Comparison of ENCODE assay signal across 7 cellular contexts in the genomic region with DNA sequence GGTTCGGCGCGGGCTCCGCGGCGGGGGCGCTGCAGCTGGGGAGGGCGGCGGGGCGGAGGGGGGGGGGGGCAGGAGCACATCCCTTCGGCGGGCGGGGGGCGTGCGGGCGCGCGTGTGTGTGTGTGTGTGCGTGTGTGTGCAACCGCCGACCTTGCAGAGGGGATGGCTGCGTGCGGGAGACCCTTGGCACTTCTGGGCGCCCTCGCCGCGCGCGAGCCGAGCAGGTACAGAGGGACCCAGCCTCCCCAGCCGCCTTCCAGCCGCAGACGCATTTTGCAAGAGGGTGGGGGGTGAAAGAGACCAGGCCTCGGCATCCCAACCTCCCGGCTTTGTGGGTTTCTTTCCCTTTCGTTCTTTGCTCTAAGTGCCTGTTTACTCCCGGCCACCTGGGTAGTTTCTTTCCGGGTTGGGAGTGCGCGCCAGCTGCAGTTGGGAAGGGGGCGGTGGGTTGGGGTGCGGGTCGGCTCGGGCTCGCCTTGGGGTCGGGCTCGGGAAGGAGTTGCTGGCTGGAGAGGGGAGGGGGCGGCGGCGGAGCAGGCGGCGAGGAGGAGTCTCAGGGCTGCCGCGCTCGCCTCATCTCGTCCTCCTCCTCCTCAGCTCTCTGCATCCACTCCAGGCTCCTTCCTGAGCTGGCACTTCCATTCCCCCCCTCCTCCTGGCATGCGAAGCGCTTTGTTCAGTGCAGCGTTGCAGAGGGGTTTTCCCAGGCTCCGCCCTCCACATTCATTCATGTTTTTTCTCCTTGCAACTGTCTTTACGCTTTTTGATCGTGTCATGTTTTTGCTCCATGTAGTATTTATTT. TPM values are rescaled to one million over a fixed set of nuclear protein-coding genes. Genes with fewer than 3 reads are reported as not detected.
DNase-seq lines count a peak whose midpoint lies in the region; ATAC-seq and TF ChIP-seq lines count a peak whose summit lies in the region.

No MANE protein-coding gene starts in this region.

- intact Hi-C loops in body of pancreas (cut with DNase I) = no loop called here
- intact Hi-C loops in sigmoid colon (cut with DNase I) = loop anchor here (5.0 to 10.0 kb wide), 2 partner anchors 355 to 918 kb away; partner anchors contain the start of gene SMIM13

- in situ Hi-C loops in GM13977 (cut with MboI; ENCODE audit: low pct_unique_long_range_greater_than_20kb, low sequenced_read_pairs, unreplicated experiment) = no loop called here

- no peak for TF ChIP-seq CTCF in GM13977 (IDR thresholded peaks at IDR 0.05; ENCODE audit: extremely low read depth, insufficient read depth, missing control alignments)
- TF ChIP-seq CTCF in body of pancreas (IDR thresholded peaks at IDR 0.05) = no peak
- TF ChIP-seq CTCF in sigmoid colon (IDR thresholded peaks at IDR 0.05) = no peak

- H3K27ac ChIP-seq in body of pancreas = peak overlapping the region; percentile 96 to 99 (median 98)
- peak overlapping the region; percentile 93 to 99 (median 98) for H3K27ac ChIP-seq in sigmoid colon

- H3K27me3 ChIP-seq in body of pancreas (no peaks in the 10 kb centered on the region), sigmoid colon (no peaks in the 10 kb centered on the region)

- H3K4me3 ChIP-seq in body of pancreas (peak overlapping the region; percentile 26 to 81), iPS-11a (ENCODE audit: low read depth, low read length) (peak overlapping the region; percentile 61), sigmoid colon (peak overlapping the region; percentile 74 to 93 (median 81))

- peak; percentile 8 for ATAC-seq in body of pancreas
- ATAC-seq in HG03520 (IDR thresholded peaks at IDR 0.05; ENCODE audit: unreplicated experiment) = no peak

- TF ChIP-seq EP300 in sigmoid colon (IDR thresholded peaks at IDR 0.05) = no peak

- H3K9me3 ChIP-seq in body of pancreas (no peaks in the 10 kb centered on the region), sigmoid colon (no peaks in the 10 kb centered on the region)

- peaks cover 0 to 2% of the 10 kb centered on the region in 2 donors for H3K36me3 ChIP-seq in body of pancreas (replicated peaks in 1 of 2; ENCODE audit: insufficient read depth in 1 of 2, low read depth in 2 of 2)
- H3K36me3 ChIP-seq in sigmoid colon = peaks cover 0 to 14% (median 7%) of the 10 kb centered on the region in 4 donors

- TF ChIP-seq POLR2A in body of pancreas (IDR thresholded peaks at IDR 0.05) (peak; percentile 66 to 90 (median 88)), sigmoid colon (IDR thresholded peaks at IDR 0.05) (peak in 1 of 2 donors; percentile 22)

- peaks cover 29% of the 10 kb centered on the region for H3K4me1 ChIP-seq in body of pancreas
- H3K4me1 ChIP-seq in sigmoid colon = peaks cover 0 to 33% (median 31%) of the 10 kb centered on the region in 4 donors

- DNase-seq in GM13977 (ENCODE audit: low spot score) = peak; percentile 55
- DNase-seq in NCI-H146 treated with DMSO at 0.1 percent for 48 hours (lab: John Stamatoyannopoulos, UW; ENCODE audit: unreplicated experiment) = peak; percentile 50
- peak; percentile 35 for DNase-seq in T1000 (lab: John Stamatoyannopoulos, UW)
- DNase-seq in body of pancreas = peak; percentile 76 to 85 (median 80)
- peak; percentile 84 for DNase-seq in sigmoid colon

- 0 to 1% methylated on average over 28 to 35 of the region's 62 CpGs for WGBS in body of pancreas, 2 donors
- 1% methylated on average over 60 to 61 of the region's 62 CpGs for WGBS in sigmoid colon, 2 donors

RNA-seq across cellular contexts. Expression of gene HIVEP1, which starts 0.7 kb away (rescaled TPM):
- total RNA-seq in body of pancreas = 10 to 100 TPM; 12.5 to 15.2 TPM
- 10 to 100 TPM; 13.2 to 28.5 (median 19.4) TPM for total RNA-seq in sigmoid colon
- 10 to 100 TPM in 1 of 3 donors, 1 to 10 TPM in 2; 4.6 to 10.5 (median 4.8) TPM for polyA plus RNA-seq in sigmoid colon
